In the genomic region with DNA sequence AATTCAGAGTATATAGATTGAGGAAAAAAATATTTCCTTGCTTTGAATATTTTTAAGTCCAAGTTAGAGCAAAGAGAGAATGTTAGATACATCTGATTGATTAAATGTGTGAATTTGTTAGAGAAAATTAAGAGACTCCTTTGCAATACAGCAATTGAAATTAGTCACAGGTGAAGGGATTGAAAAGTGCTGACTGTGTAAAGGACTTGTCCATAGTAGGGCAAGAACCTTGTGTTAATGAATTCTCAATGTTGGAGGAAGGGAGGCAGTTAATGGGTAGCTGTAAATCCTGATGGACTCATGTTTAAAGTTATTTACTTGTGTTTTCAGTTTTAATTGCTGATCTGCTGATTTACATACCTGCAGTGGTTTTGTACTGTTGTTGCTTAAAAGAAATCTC, we compare ENCODE assay signal across 2 cellular contexts.
TF ChIP-seq lines count a peak whose summit lies in the region.

No MANE protein-coding gene starts in this region.

TF ChIP-seq in HepG2, 621 proteins besides CTCF, POLR2A, EP300 and RAD21:
- TF ChIP-seq ZFP36 (IDR thresholded peaks at IDR 0.05; ENCODE audit: borderline replicate concordance, low read depth, low read length, partially characterized antibody) (no peak), MAFK (conservative IDR thresholded peaks at IDR 0.05 in 1 of 2, IDR thresholded peaks at IDR 0.05 in 1 of 2; ENCODE audit: low read length in 2 of 2) (peak; percentile 35 to 73; a peak in 3 of 4 replicates), FOXM1 (CRISPR knock-in tag; IDR thresholded peaks at IDR 0.05) (no peak), MAFF (IDR thresholded peaks at IDR 0.05; ENCODE audit: low read depth, low read length) (peak; percentile 64), TRIM24 (CRISPR knock-in tag; IDR thresholded peaks at IDR 0.05) (no peak), ZNF20 (CRISPR knock-in tag; IDR thresholded peaks at IDR 0.05) (no peak)
- TF ChIP-seq, protein P1, sequence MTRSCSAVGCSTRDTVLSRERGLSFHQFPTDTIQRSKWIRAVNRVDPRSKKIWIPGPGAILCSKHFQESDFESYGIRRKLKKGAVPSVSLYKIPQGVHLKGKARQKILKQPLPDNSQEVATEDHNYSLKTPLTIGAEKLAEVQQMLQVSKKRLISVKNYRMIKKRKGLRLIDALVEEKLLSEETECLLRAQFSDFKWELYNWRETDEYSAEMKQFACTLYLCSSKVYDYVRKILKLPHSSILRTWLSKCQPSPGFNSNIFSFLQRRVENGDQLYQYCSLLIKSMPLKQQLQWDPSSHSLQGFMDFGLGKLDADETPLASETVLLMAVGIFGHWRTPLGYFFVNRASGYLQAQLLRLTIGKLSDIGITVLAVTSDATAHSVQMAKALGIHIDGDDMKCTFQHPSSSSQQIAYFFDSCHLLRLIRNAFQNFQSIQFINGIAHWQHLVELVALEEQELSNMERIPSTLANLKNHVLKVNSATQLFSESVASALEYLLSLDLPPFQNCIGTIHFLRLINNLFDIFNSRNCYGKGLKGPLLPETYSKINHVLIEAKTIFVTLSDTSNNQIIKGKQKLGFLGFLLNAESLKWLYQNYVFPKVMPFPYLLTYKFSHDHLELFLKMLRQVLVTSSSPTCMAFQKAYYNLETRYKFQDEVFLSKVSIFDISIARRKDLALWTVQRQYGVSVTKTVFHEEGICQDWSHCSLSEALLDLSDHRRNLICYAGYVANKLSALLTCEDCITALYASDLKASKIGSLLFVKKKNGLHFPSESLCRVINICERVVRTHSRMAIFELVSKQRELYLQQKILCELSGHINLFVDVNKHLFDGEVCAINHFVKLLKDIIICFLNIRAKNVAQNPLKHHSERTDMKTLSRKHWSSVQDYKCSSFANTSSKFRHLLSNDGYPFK (CRISPR knock-in tag; IDR thresholded peaks at IDR 0.05; ENCODE audit: borderline replicate concordance): no peak
- TF ChIP-seq, protein P2, sequence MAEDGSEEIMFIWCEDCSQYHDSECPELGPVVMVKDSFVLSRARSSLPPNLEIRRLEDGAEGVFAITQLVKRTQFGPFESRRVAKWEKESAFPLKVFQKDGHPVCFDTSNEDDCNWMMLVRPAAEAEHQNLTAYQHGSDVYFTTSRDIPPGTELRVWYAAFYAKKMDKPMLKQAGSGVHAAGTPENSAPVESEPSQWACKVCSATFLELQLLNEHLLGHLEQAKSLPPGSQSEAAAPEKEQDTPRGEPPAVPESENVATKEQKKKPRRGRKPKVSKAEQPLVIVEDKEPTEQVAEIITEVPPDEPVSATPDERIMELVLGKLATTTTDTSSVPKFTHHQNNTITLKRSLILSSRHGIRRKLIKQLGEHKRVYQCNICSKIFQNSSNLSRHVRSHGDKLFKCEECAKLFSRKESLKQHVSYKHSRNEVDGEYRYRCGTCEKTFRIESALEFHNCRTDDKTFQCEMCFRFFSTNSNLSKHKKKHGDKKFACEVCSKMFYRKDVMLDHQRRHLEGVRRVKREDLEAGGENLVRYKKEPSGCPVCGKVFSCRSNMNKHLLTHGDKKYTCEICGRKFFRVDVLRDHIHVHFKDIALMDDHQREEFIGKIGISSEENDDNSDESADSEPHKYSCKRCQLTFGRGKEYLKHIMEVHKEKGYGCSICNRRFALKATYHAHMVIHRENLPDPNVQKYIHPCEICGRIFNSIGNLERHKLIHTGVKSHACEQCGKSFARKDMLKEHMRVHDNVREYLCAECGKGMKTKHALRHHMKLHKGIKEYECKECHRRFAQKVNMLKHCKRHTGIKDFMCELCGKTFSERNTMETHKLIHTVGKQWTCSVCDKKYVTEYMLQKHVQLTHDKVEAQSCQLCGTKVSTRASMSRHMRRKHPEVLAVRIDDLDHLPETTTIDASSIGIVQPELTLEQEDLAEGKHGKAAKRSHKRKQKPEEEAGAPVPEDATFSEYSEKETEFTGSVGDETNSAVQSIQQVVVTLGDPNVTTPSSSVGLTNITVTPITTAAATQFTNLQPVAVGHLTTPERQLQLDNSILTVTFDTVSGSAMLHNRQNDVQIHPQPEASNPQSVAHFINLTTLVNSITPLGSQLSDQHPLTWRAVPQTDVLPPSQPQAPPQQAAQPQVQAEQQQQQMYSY (CRISPR knock-in tag; IDR thresholded peaks at IDR 0.05): no peak

TF ChIP-seq in IMR-90, 13 proteins besides CTCF, POLR2A, EP300 and RAD21:
- peak; percentile 71 for TF ChIP-seq MAFK (IDR thresholded peaks at IDR 0.05; ENCODE audit: low read depth, low read length)
- no peak for TF ChIP-seq NFE2L2 (IDR thresholded peaks at IDR 0.05; ENCODE audit: low read depth, low read length)
- no peak for TF ChIP-seq FOS (IDR thresholded peaks at IDR 0.05; ENCODE audit: low read depth, low read length)
- TF ChIP-seq MAZ (IDR thresholded peaks at IDR 0.05; ENCODE audit: borderline replicate concordance, low read depth, low read length): no peak
- TF ChIP-seq BHLHE40 (IDR thresholded peaks at IDR 0.05; ENCODE audit: low read depth, low read length): no peak
TF ChIP-seq in IMR-90: peak in this region for 1.
